ENCODE assay signal across 19 cellular contexts in the genomic region with DNA sequence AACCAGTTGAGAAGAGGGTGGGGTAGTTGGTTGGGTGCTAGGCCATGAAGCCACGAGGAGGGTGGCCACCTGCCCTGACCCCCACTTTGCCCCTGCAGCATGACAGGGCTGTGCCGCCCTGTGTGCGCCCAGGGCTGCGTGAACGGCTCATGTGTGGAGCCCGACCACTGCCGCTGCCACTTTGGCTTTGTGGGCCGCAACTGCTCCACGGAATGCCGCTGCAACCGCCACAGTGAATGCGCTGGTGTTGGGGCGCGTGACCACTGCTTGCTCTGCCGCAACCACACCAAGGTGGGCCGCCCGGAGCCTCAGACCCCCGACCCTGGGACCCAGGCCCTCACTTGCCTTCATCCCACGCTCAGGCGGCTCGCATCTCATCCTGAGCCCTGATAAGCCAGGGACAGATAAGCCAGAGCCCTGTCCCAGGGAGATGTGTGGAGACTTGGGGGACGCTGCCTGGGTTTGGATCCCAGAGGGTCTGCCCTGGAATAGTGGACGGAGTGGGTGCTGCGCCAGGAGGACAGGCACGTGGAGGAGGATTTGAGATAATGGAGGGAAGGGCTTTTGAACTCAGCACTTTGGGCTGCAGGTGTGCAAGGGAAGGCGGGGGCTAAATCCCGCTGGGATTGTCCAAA. TPM values are rescaled to one million over a fixed set of nuclear protein-coding genes. Genes with fewer than 3 reads are reported as not detected.
DNase-seq lines count a peak whose midpoint lies in the region; ATAC-seq and TF ChIP-seq lines count a peak whose summit lies in the region.
"Had no signal": no experiment of that assay in that cellular context is flagged by ENCODE, and none has a peak within 500 bp of the region (broad histone marks: within the 10 kb centered on the region; RNA-seq: fewer than 3 reads in every experiment).

No MANE protein-coding gene starts in this region.

- DNase-seq in WTC11 (ENCODE audit: low spot score) = no peak
- DNase-seq in progenitor cell of endocrine pancreas (ENCODE audit: low spot score, unreplicated experiment) = no peak
- DNase-seq in amygdala (lab: John Stamatoyannopoulos, UW) = no peak
- DNase-seq in stimulated activated naive CD4-positive, alpha-beta T cell (lab: John Stamatoyannopoulos, UW) = no peak
- DNase-seq: AML-193; GOT3; IMR-90; NCI-H1105; NCI-H2029 treated with DMSO at 0.1 percent for 48 hours; NCI-H226; NCI-H748 treated with DMSO at 0.1 percent for 48 hours; NK-92 treated with Interleukin-12 subunit alpha and Interleukin-12 subunit beta, amount 100 ng/mL, for 24 hours had no signal

- no peaks in the 10 kb centered on the region for H4K20me1 ChIP-seq in BLaER1 treated with 17β-estradiol and CSF1 and Interleukin-3, amounts not matched to agents 10 nM and 100 nM

- peaks cover 0 to 25% (median 8%) of the 10 kb centered on the region in 11 experiments; a peak in 17 of 22 replicates for H3K36me3 ChIP-seq in BLaER1 treated with 17β-estradiol and CSF1 and Interleukin-3, amounts not matched to agents 10 nM and 100 nM
- H3K36me3 ChIP-seq in iPS-15b (ENCODE audit: control insufficient read depth, insufficient read depth, low read length) = peaks cover 5% of the 10 kb centered on the region
- H3K36me3 ChIP-seq: SJCRH30 had no signal

- H3K4me2 ChIP-seq in BLaER1 treated with 17β-estradiol and CSF1 and Interleukin-3, amounts not matched to agents 10 nM and 100 nM = peak overlapping the region in 7 of 11 experiments; percentile 7 to 89 (median 72); a peak in 10 of 22 replicates

- H3K9me3 Mint-ChIP-seq in WTC11 = peaks cover 5% of the 10 kb centered on the region; the same call in 1 of the 2 replicates
- H3K9me3 Mint-ChIP-seq in progenitor cell of endocrine pancreas (ENCODE audit: low read depth) = no peaks in the 10 kb centered on the region

- H3K4me3 ChIP-seq in BLaER1 treated with 17β-estradiol and CSF1 and Interleukin-3, amounts not matched to agents 10 nM and 100 nM = no peak overlapping the region
- peak overlapping the region; percentile 22 for H3K4me3 ChIP-seq in iPS-15b (ENCODE audit: low read depth, low read length)
- H3K4me3 ChIP-seq: SJCRH30 had no signal

- no peak overlapping the region for H3K27ac Mint-ChIP-seq in WTC11
- H3K27ac Mint-ChIP-seq in progenitor cell of endocrine pancreas = peak overlapping the region; percentile 79

- H3K4me3 Mint-ChIP-seq in WTC11 (no peak overlapping the region; the same call in 1 of the 2 replicates), progenitor cell of endocrine pancreas (ENCODE audit: low read depth) (no peak overlapping the region)

- TF ChIP-seq CTCF in WTC11 (IDR thresholded peaks at IDR 0.05) (no peak), progenitor cell of endocrine pancreas (IDR thresholded peaks at IDR 0.05; ENCODE audit: unreplicated experiment) (no peak)

- peaks cover 23% of the 10 kb centered on the region for H3K36me3 Mint-ChIP-seq in WTC11
- H3K36me3 Mint-ChIP-seq in progenitor cell of endocrine pancreas (ENCODE audit: insufficient read depth) = peaks cover 13% of the 10 kb centered on the region

- H3K27me3 Mint-ChIP-seq in WTC11 (ENCODE audit: low read depth) (no peaks in the 10 kb centered on the region), progenitor cell of endocrine pancreas (no peaks in the 10 kb centered on the region)

- peak overlapping the region in 5 of 11 experiments; percentile 53 to 68 (median 63); a peak in 6 of 22 replicates for H3K27ac ChIP-seq in BLaER1 treated with 17β-estradiol and CSF1 and Interleukin-3, amounts not matched to agents 10 nM and 100 nM
- H3K27ac ChIP-seq: SJCRH30 had no signal

- H3K27me3 ChIP-seq in BLaER1 treated with 17β-estradiol and CSF1 and Interleukin-3, amounts not matched to agents 10 nM and 100 nM = no peaks in the 10 kb centered on the region
- no peaks in the 10 kb centered on the region for H3K27me3 ChIP-seq in iPS-15b (ENCODE audit: control insufficient read depth, insufficient read depth, low read length)
- H3K27me3 ChIP-seq: SJCRH30 had no signal

- peaks cover 0 to 1% (median under 1%) of the 10 kb centered on the region in 11 experiments; a peak in 10 of 22 replicates for H3K9me3 ChIP-seq in BLaER1 treated with 17β-estradiol and CSF1 and Interleukin-3, amounts not matched to agents 10 nM and 100 nM (replicated peaks in 1 of 11)
- H3K9me3 ChIP-seq in iPS-15b (ENCODE audit: control insufficient read depth, insufficient read depth, low read length) = no peaks in the 10 kb centered on the region
- H3K9me3 ChIP-seq: SJCRH30 had no signal

- H3K9ac ChIP-seq in BLaER1 treated with 17β-estradiol and CSF1 and Interleukin-3, amounts not matched to agents 10 nM and 100 nM = peak overlapping the region in 3 of 11 experiments; percentile 35 to 62 (median 38); a peak in 3 of 22 replicates
- peak overlapping the region; percentile 3 for H3K9ac ChIP-seq in iPS-15b (ENCODE audit: low read depth, low read length)

- CTCF ChIA-PET in WTC11 (lab: Charles Lee) = interaction anchor here (0.7 to 2.2 kb wide), 12 partner anchors 9 to 71 kb away, joined by 3 to 23 read pairs (median 9); no protein-coding TSS in a partner anchor

- ATAC-seq in WTC11 (peak; percentile 7), GM18511 (IDR thresholded peaks at IDR 0.05; ENCODE audit: unreplicated experiment) (no peak)
- ATAC-seq: Panc1 had no signal

- H3K4me1 Mint-ChIP-seq in WTC11 = peaks cover 57% of the 10 kb centered on the region
- no peaks in the 10 kb centered on the region for H3K4me1 Mint-ChIP-seq in progenitor cell of endocrine pancreas (ENCODE audit: low read depth)

- POLR2A ChIA-PET in WTC11 (lab: Charles Lee) = interaction anchor here (0.8 to 1.5 kb wide), 2 partner anchors 66 to 261 kb away, joined by 3 to 7 read pairs; no protein-coding TSS in a partner anchor

- H3K4me1 ChIP-seq in BLaER1 treated with 17β-estradiol and CSF1 and Interleukin-3, amounts not matched to agents 10 nM and 100 nM = peaks cover 38 to 58% (median 44%) of the 10 kb centered on the region in 10 experiments
- H3K4me1 ChIP-seq in iPS-15b (ENCODE audit: control insufficient read depth, insufficient read depth, low read length) = peaks cover 11% of the 10 kb centered on the region

TF ChIP-seq in WTC11, 78 proteins besides CTCF, POLR2A, EP300 and RAD21 (continues in another document):
- TF ChIP-seq, protein P1, sequence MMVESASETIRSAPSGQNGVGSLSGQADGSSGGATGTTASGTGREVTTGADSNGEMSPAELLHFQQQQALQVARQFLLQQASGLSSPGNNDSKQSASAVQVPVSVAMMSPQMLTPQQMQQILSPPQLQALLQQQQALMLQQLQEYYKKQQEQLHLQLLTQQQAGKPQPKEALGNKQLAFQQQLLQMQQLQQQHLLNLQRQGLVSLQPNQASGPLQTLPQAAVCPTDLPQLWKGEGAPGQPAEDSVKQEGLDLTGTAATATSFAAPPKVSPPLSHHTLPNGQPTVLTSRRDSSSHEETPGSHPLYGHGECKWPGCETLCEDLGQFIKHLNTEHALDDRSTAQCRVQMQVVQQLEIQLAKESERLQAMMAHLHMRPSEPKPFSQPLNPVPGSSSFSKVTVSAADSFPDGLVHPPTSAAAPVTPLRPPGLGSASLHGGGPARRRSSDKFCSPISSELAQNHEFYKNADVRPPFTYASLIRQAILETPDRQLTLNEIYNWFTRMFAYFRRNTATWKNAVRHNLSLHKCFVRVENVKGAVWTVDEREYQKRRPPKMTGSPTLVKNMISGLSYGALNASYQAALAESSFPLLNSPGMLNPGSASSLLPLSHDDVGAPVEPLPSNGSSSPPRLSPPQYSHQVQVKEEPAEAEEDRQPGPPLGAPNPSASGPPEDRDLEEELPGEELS (CRISPR knock-in tag; IDR thresholded peaks at IDR 0.05) = 0 out of 2 replicates have a peak, but pooled peaks have one; percentile 42
- TF ChIP-seq SOX15 (CRISPR knock-in tag; IDR thresholded peaks at IDR 0.05) (no peak), ATF2 (CRISPR knock-in tag; IDR thresholded peaks at IDR 0.05; ENCODE audit: borderline replicate concordance, low read depth) (no peak), RELA (CRISPR knock-in tag; IDR thresholded peaks at IDR 0.05; ENCODE audit: borderline replicate concordance) (peak; percentile 34; the same call in 1 of the 2 replicates), FOXK1 (CRISPR knock-in tag; IDR thresholded peaks at IDR 0.05) (no peak)
- TF ChIP-seq, protein P2, sequence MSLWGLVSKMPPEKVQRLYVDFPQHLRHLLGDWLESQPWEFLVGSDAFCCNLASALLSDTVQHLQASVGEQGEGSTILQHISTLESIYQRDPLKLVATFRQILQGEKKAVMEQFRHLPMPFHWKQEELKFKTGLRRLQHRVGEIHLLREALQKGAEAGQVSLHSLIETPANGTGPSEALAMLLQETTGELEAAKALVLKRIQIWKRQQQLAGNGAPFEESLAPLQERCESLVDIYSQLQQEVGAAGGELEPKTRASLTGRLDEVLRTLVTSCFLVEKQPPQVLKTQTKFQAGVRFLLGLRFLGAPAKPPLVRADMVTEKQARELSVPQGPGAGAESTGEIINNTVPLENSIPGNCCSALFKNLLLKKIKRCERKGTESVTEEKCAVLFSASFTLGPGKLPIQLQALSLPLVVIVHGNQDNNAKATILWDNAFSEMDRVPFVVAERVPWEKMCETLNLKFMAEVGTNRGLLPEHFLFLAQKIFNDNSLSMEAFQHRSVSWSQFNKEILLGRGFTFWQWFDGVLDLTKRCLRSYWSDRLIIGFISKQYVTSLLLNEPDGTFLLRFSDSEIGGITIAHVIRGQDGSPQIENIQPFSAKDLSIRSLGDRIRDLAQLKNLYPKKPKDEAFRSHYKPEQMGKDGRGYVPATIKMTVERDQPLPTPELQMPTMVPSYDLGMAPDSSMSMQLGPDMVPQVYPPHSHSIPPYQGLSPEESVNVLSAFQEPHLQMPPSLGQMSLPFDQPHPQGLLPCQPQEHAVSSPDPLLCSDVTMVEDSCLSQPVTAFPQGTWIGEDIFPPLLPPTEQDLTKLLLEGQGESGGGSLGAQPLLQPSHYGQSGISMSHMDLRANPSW (CRISPR knock-in tag; conservative IDR thresholded peaks at IDR 0.05; ENCODE audit: low read depth) = 0 out of 2 replicates have a peak, but pooled peaks have one; percentile 81

RNA-seq across cellular contexts. Expression of gene CNFN, which starts 20.5 kb away (rescaled TPM):
- total RNA-seq in WTC11 (2021) = 9.6 to 14.8 TPM (median 11.5 TPM) in 3 replicates
- 2.8 and 2.9 TPM in 2 replicates for total RNA-seq in progenitor cell of endocrine pancreas
- total RNA-seq: HT1080, IMR-90, SJCRH30 had no signal

RNA-seq across cellular contexts. Expression of gene MEGF8, which starts 44.1 kb away (rescaled TPM):
- total RNA-seq in WTC11 (2021) = 42.1 to 51.7 TPM (median 51.6 TPM) in 3 replicates
- total RNA-seq in progenitor cell of endocrine pancreas = 51.9 and 61.7 TPM in 2 replicates

RNA-seq across cellular contexts. Expression of gene TMEM145, which starts 56.4 kb away (rescaled TPM):
- total RNA-seq in WTC11 (2021) = 6.9 to 7.1 TPM (median 7.0 TPM) in 3 replicates
- total RNA-seq in progenitor cell of endocrine pancreas = 1.9 and 2.0 TPM in 2 replicates
- total RNA-seq: A172 had no signal

RNA-seq across cellular contexts. Expression of gene LIPE, which starts 57.6 kb away (rescaled TPM):
- total RNA-seq in WTC11 (2021) (10.2 to 11.7 TPM (median 11.5 TPM) in 3 replicates), progenitor cell of endocrine pancreas (12.8 and 13.4 TPM in 2 replicates)
- total RNA-seq: A172, HT1080, SJCRH30 had no signal
